ENCODE assay signal across 22 cellular contexts in genomic region chr5:161342886-161343285, GRCh38.
"Had no signal": no experiment of that assay in that cellular context is flagged by ENCODE, and none has a peak within 500 bp of the region (broad histone marks: within the 10 kb centered on the region; RNA-seq: fewer than 3 reads in every experiment).

No MANE protein-coding gene starts in this region.

- FAIRE-seq: HepG2 had no signal

- H3K27ac ChIP-seq: RWPE1 had no signal

- H3K9ac ChIP-seq: SK-N-SH had no signal

- DNase-seq: IMR-90, Kasumi-1, KG1, MM.1S, NCI-H1092 treated with DMSO at 0.1 percent for 48 hours, NCI-H1436 treated with DMSO at 0.1 percent for 48 hours, NCI-H1694, NCI-H187 treated with DMSO at 0.1 percent for 48 hours, NCI-H2029 treated with DMSO at 0.1 percent for 48 hours, NCI-H2171, NCI-H226, NCI-H446 treated with DMSO at 0.1 percent for 48 hours, NCI-H510A treated with DMSO at 0.1 percent for 48 hours, NCI-H526 treated with DMSO at 0.1 percent for 48 hours, NCI-H748 treated with DMSO at 0.1 percent for 48 hours, PC-3, SHP77, SK-N-SH, T-helper 1 cell had no signal

- ATAC-seq: HepG2, Panc1, PC-3 had no signal

- H3K9me3 ChIP-seq: SK-N-SH had no signal

- H3K4me2 ChIP-seq: SK-N-SH had no signal
